Comparison of ENCODE assay signal across 15 cellular contexts in genomic region chr2:134934641-134935040, GRCh38. TPM values are rescaled to one million over a fixed set of nuclear protein-coding genes. Genes with fewer than 3 reads are reported as not detected.
DNase-seq lines count a peak whose midpoint lies in the region; ATAC-seq and TF ChIP-seq lines count a peak whose summit lies in the region.
"Had no signal": no experiment of that assay in that cellular context is flagged by ENCODE, and none has a peak within 500 bp of the region (broad histone marks: within the 10 kb centered on the region; RNA-seq: fewer than 3 reads in every experiment).

No MANE protein-coding gene starts in this region.

- no peak for ATAC-seq in CD4-positive, alpha-beta T cell (ENCODE audit: poor library complexity)
- no peak for ATAC-seq in memory B cell (ENCODE audit: low read depth)
- no peak for ATAC-seq in effector memory CD8-positive, alpha-beta T cell (replicated peaks)

- no peak overlapping the region for H3K27ac ChIP-seq in CD4-positive, alpha-beta T cell (ENCODE audit: low read depth, low read length)

- peaks cover 83% of the 10 kb centered on the region for H3K36me3 Mint-ChIP-seq in CD4-positive, alpha-beta T cell (ENCODE audit: low read depth)
- H3K36me3 Mint-ChIP-seq in brain: peaks cover 55% of the 10 kb centered on the region
- H3K36me3 Mint-ChIP-seq in memory B cell: peaks cover 12% of the 10 kb centered on the region
- peaks cover 46% of the 10 kb centered on the region for H3K36me3 Mint-ChIP-seq in effector memory CD8-positive, alpha-beta T cell (ENCODE audit: insufficient read depth)

- peaks cover 75% of the 10 kb centered on the region for H3K4me1 Mint-ChIP-seq in CD4-positive, alpha-beta T cell (ENCODE audit: low read depth)
- peaks cover 60% of the 10 kb centered on the region for H3K4me1 Mint-ChIP-seq in brain
- H3K4me1 Mint-ChIP-seq in memory B cell: peaks cover 29% of the 10 kb centered on the region
- peaks cover 29 to 57% of the 10 kb centered on the region in 2 donors for H3K4me1 Mint-ChIP-seq in effector memory CD8-positive, alpha-beta T cell (ENCODE audit: low read depth in 2 of 2)

- no peak for DNase-seq in CD4-positive, alpha-beta T cell
- peak; percentile 64 for DNase-seq in HCEC 1CT
- DNase-seq in memory B cell (ENCODE audit: low spot score in 2 of 2): no peak
- no peak for DNase-seq in effector memory CD8-positive, alpha-beta T cell
- no peak for DNase-seq in HuH-7 (ENCODE audit: low spot score)
- DNase-seq in A172 (ENCODE audit: low spot score): no peak
- DNase-seq in NCI-H2171 (lab: John Stamatoyannopoulos, UW): no peak
- DNase-seq: activated CD4-positive, alpha-beta T cell treated with anti-CD3 and anti-CD28 coated beads for 48 hours; activated naive CD4-positive, alpha-beta T cell treated with Interleukin-2 at 50 U/mL for 16 hours; Caco-2; effector CD4-positive, alpha-beta T cell; H9; NCI-H146; NCI-H774 had no signal

- POLR2A ChIA-PET in CD4-positive, alpha-beta T cell (lab: Charles Lee): interaction anchor here (0.9 to 1.1 kb wide), 2 partner anchors 9 to 16 kb away, joined by 3 read pairs; partner anchors contain the start of gene CCNT2

- H3K27me3 ChIP-seq in CD4-positive, alpha-beta T cell (ENCODE audit: control insufficient read depth, insufficient read depth, low read length): no peaks in the 10 kb centered on the region

- H3K4me3 Mint-ChIP-seq in CD4-positive, alpha-beta T cell: no peak overlapping the region
- no peak overlapping the region for H3K4me3 Mint-ChIP-seq in brain
- no peak overlapping the region for H3K4me3 Mint-ChIP-seq in memory B cell
- H3K4me3 Mint-ChIP-seq in effector memory CD8-positive, alpha-beta T cell: peak overlapping the region in 1 of 2 donors; percentile 28
- H3K4me3 Mint-ChIP-seq: H9 had no signal

- no peaks in the 10 kb centered on the region for H3K9me3 Mint-ChIP-seq in CD4-positive, alpha-beta T cell
- H3K9me3 Mint-ChIP-seq in brain (no peaks in the 10 kb centered on the region), memory B cell (no peaks in the 10 kb centered on the region)
- no peaks in the 10 kb centered on the region for H3K9me3 Mint-ChIP-seq in effector memory CD8-positive, alpha-beta T cell
- H3K9me3 Mint-ChIP-seq: H9 had no signal

- no peak for TF ChIP-seq CTCF in CD4-positive, alpha-beta T cell (IDR thresholded peaks at IDR 0.05)
- no peak for TF ChIP-seq CTCF in brain (conservative IDR thresholded peaks at IDR 0.05)

- H3K9me3 ChIP-seq in CD4-positive, alpha-beta T cell (ENCODE audit: control insufficient read depth, low read length): no peaks in the 10 kb centered on the region
- H3K9me3 ChIP-seq: Caco-2 had no signal

- no peaks in the 10 kb centered on the region for H3K27me3 Mint-ChIP-seq in CD4-positive, alpha-beta T cell
- H3K27me3 Mint-ChIP-seq in brain: no peaks in the 10 kb centered on the region
- no peaks in the 10 kb centered on the region for H3K27me3 Mint-ChIP-seq in memory B cell
- no peaks in the 10 kb centered on the region for H3K27me3 Mint-ChIP-seq in effector memory CD8-positive, alpha-beta T cell

- H3K27ac Mint-ChIP-seq in CD4-positive, alpha-beta T cell: peak overlapping the region; percentile 52
- H3K27ac Mint-ChIP-seq in brain: peak overlapping the region in 3 of 5 experiments; percentile 3 to 10 (median 6)
- peak overlapping the region; percentile 48 for H3K27ac Mint-ChIP-seq in memory B cell
- peak overlapping the region in 1 of 2 donors; percentile 44 for H3K27ac Mint-ChIP-seq in effector memory CD8-positive, alpha-beta T cell

- intact Hi-C loops in CD4-positive, alpha-beta T cell (cut with DNase I, micrococcal nuclease): no loop called here

- CTCF ChIA-PET in CD4-positive, alpha-beta T cell (lab: Charles Lee): no interaction called here

RNA-seq across cellular contexts. Expression of gene CCNT2, which starts 16.0 kb away (rescaled TPM):
- 10 to 100 TPM; 62.1 to 67.5 TPM for total RNA-seq in CD4-positive, alpha-beta T cell
- polyA plus RNA-seq in brain (ENCODE audit: insufficient read depth, low read depth, low replicate concordance): 4.5 TPM
- 16.3 and 22.8 TPM in 2 replicates for total RNA-seq in A172 (2014; rRNA removed; shearing (Covaris generic))
